In the genomic region with DNA sequence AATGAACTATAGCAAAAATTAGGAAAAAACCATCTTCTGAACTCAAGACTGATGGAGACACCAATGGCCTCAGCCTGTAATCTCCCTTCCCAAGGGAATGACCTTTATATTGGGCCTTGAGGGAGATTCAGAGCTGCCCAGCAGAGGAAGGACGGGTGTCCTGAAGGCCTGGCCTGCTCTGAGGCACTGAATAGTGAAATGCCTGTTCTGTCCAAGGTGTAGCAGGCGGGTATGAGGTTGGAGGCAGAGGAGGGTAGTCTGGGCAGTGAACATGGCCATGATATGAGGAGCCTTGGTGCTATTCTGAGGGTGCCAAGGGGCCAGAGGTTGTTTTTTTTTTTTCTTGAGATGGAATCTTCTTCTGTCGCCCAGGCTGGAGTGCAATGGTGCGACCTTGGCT, we compare ENCODE assay signal across 31 cellular contexts. TPM values are rescaled to one million over a fixed set of nuclear protein-coding genes. Genes with fewer than 3 reads are reported as not detected.
"Had no signal": no experiment of that assay in that cellular context is flagged by ENCODE, and none has a peak within 500 bp of the region (broad histone marks: within the 10 kb centered on the region; RNA-seq: fewer than 3 reads in every experiment).

No MANE protein-coding gene starts in this region.

- H3K27ac ChIP-seq: esophagus squamous epithelium, ovary, right lobe of liver, stomach, thyroid gland had no signal

- H3K9me3 ChIP-seq: esophagus squamous epithelium, mucosa of descending colon, ovary, right lobe of liver, thyroid gland had no signal

- H3K27me3 ChIP-seq: esophagus squamous epithelium, ovary, right lobe of liver, thyroid gland had no signal

- H3K4me1 ChIP-seq: esophagus squamous epithelium, right lobe of liver, stomach, thyroid gland had no signal

- H3K4me1 Mint-ChIP-seq: immature natural killer cell; mesothelial cell of epicardium; naive B cell; nephron progenitor cell; stimulated activated effector memory CD8-positive, alpha-beta T cell treated with anti-CD3 and anti-CD28 coated beads, Interleukin-12 subunit alpha, Interleukin-12 subunit beta, amount 100 ng/mL, for 72 hours had no signal

- H3K36me3 ChIP-seq: esophagus squamous epithelium, ovary, right lobe of liver, stomach, thyroid gland had no signal

- DNase-seq: cerebellar nuclear complex; cortex of kidney; effector memory CD8-positive, alpha-beta T cell; erythroblast; esophagus squamous epithelium; foreskin melanocyte; glutamatergic neuron; hypothalamus; immature natural killer cell; islet precursor cell; mesenchymal stem cell; mucosa of descending colon; naive B cell; nephron progenitor cell; nucleus accumbens; retina; right lobe of liver; stimulated activated CD4-positive, alpha-beta T cell treated with anti-CD3 and anti-CD28 coated beads, Interleukin-12 subunit alpha, Interleukin-12 subunit beta, amount 100 ng/mL, for 4 hours; stimulated activated CD4-positive, alpha-beta T cell treated with anti-CD3 and anti-CD28 coated beads, Interleukin-1b, Interleukin-23, amount 100 ng/mL, for 48 hours; stimulated activated CD4-positive, alpha-beta T cell treated with anti-CD3 and anti-CD28 coated beads, Interleukin-4, amount 100 ng/mL, for 1 hour; stimulated activated naive CD4-positive, alpha-beta T cell treated with Interleukin-2 at 50 U/mL for 16 hours; stomach; thyroid gland; trophoblast cell had no signal

- FAIRE-seq: endometrium had no signal

- H3K4me3 Mint-ChIP-seq: effector memory CD8-positive, alpha-beta T cell; immature natural killer cell; mesothelial cell of epicardium; naive B cell; nephron progenitor cell; stimulated activated effector memory CD8-positive, alpha-beta T cell treated with anti-CD3 and anti-CD28 coated beads, Interleukin-12 subunit alpha, Interleukin-12 subunit beta, amount 100 ng/mL, for 72 hours had no signal

- H3K27ac Mint-ChIP-seq: effector memory CD8-positive, alpha-beta T cell; immature natural killer cell; mesothelial cell of epicardium; nephron progenitor cell; stimulated activated effector memory CD8-positive, alpha-beta T cell treated with anti-CD3 and anti-CD28 coated beads, Interleukin-12 subunit alpha, Interleukin-12 subunit beta, amount 100 ng/mL, for 72 hours had no signal

- H3K4me3 ChIP-seq: esophagus squamous epithelium, mucosa of descending colon, ovary, right lobe of liver, smooth muscle cell, stomach, thyroid gland had no signal

- ATAC-seq: effector memory CD8-positive, alpha-beta T cell; left lobe of liver; mucosa of descending colon; right lobe of liver; stimulated activated effector memory CD8-positive, alpha-beta T cell treated with anti-CD3 and anti-CD28 coated beads, Interleukin-12 subunit alpha, Interleukin-12 subunit beta, amount 100 ng/mL, for 72 hours had no signal

- H3K36me3 Mint-ChIP-seq: mesothelial cell of epicardium; stimulated activated effector memory CD8-positive, alpha-beta T cell treated with anti-CD3 and anti-CD28 coated beads, Interleukin-12 subunit alpha, Interleukin-12 subunit beta, amount 100 ng/mL, for 72 hours had no signal

RNA-seq across cellular contexts. Expression of gene PSD2, which starts 25.0 kb away (rescaled TPM):
- total RNA-seq: dermis microvascular lymphatic vessel endothelial cell, esophagus squamous epithelium had no signal
